In the genomic region with DNA sequence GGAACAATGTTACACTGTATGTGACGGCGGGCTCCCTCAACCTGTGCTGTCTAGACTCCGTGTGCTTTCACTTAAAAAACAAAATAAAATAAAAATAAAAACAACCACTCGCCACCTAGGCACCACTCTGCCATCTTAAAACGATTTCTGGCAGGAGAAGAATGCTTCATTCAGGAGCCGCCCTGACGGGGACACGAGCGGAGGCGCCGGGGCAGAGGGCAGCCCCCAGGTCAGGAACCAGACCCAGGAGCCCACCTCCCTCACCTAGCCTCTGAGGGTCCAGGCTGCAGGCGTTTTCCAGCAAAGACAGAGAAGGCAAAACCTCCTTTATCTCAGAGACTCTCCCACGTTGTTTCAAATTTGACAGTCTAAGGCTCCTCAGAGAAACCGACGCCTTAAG, we compare ENCODE assay signal across 27 cellular contexts.
"Had no signal": no experiment of that assay in that cellular context is flagged by ENCODE, and none has a peak within 500 bp of the region (broad histone marks: within the 10 kb centered on the region; RNA-seq: fewer than 3 reads in every experiment).

No MANE protein-coding gene starts in this region.

- ATAC-seq: heart right ventricle; left cardiac atrium; left lobe of liver; mucosa of descending colon; naive thymus-derived CD4-positive, alpha-beta T cell; natural killer cell treated with Interleukin-12 subunit alpha and Interleukin-12 subunit beta and Interleukin-15 and Interleukin-18, amount 100 ng/mL, for 72 hours; right cardiac atrium; stimulated activated naive B cell treated with anti-CD40 and anti-IgM and Interleukin-4, amounts not matched to agents 10 μg/mL and 1 μg/mL and 100 μg/mL, for 72 hours; stimulated activated naive CD8-positive, alpha-beta T cell treated with anti-CD3 and anti-CD28 coated beads, Interleukin-15, Interleukin-2, amounts not matched to agents 100 U/mL and 50 U/mL, for 24 hours had no signal

- H3K4me1 Mint-ChIP-seq: memory B cell; stimulated activated naive B cell treated with anti-CD40 and anti-IgM and Interleukin-4, amounts not matched to agents 10 μg/mL and 1 μg/mL and 100 μg/mL, for 72 hours had no signal

- H3K4me2 ChIP-seq: hepatocyte had no signal

- H3K4me3 ChIP-seq: heart right ventricle, hepatocyte, lung, mucosa of descending colon, ovary, prostate gland, sigmoid colon, stomach, testis, thyroid gland, uterus had no signal

- H3K9me3 ChIP-seq: heart right ventricle, mucosa of descending colon, ovary, prostate gland, sigmoid colon, stomach, testis, thyroid gland, uterus had no signal

- H3K4me1 ChIP-seq: prostate gland, sigmoid colon, testis, thyroid gland, uterus had no signal

- H3K36me3 Mint-ChIP-seq: memory B cell; naive thymus-derived CD4-positive, alpha-beta T cell; natural killer cell treated with Interleukin-12 subunit alpha and Interleukin-12 subunit beta and Interleukin-15 and Interleukin-18, amount 100 ng/mL, for 72 hours; stimulated activated naive B cell treated with anti-CD40 and anti-IgM and Interleukin-4, amounts not matched to agents 10 μg/mL and 1 μg/mL and 100 μg/mL, for 72 hours had no signal

- H3K4me3 Mint-ChIP-seq: memory B cell; naive thymus-derived CD4-positive, alpha-beta T cell; natural killer cell treated with Interleukin-12 subunit alpha and Interleukin-12 subunit beta and Interleukin-15 and Interleukin-18, amount 100 ng/mL, for 72 hours; stimulated activated naive B cell treated with anti-CD40 and anti-IgM and Interleukin-4, amounts not matched to agents 10 μg/mL and 1 μg/mL and 100 μg/mL, for 72 hours had no signal

- H3K9me3 Mint-ChIP-seq: memory B cell; naive thymus-derived CD4-positive, alpha-beta T cell; natural killer cell treated with Interleukin-12 subunit alpha and Interleukin-12 subunit beta and Interleukin-15 and Interleukin-18, amount 100 ng/mL, for 72 hours; stimulated activated naive B cell treated with anti-CD40 and anti-IgM and Interleukin-4, amounts not matched to agents 10 μg/mL and 1 μg/mL and 100 μg/mL, for 72 hours had no signal

- H3K27ac ChIP-seq: heart right ventricle, hepatocyte, ovary, prostate gland, sigmoid colon, stomach, testis, thyroid gland, uterus had no signal

- DNase-seq: heart right ventricle; islet precursor cell; kidney glomerular epithelial cell; left cardiac atrium; midbrain; mucosa of descending colon; naive thymus-derived CD4-positive, alpha-beta T cell; ovary; retina; right cardiac atrium; sigmoid colon; small intestine; stimulated activated CD4-positive, alpha-beta T cell treated with anti-CD3 and anti-CD28 coated beads, Interleukin-2, amount 100 ng/mL, for 24 hours; stimulated activated CD4-positive, alpha-beta T cell treated with anti-CD3 and anti-CD28 coated beads, Interleukin-4, amount 100 ng/mL, for 1 hour; stimulated activated naive B cell treated with anti-CD40 and anti-IgM and Interleukin-4, amounts not matched to agents 10 μg/mL and 1 μg/mL and 100 μg/mL, for 72 hours; stimulated activated naive CD8-positive, alpha-beta T cell treated with anti-CD3 and anti-CD28 coated beads, Interleukin-15, Interleukin-2, amounts not matched to agents 100 U/mL and 50 U/mL, for 24 hours; stomach; testis; thyroid gland; trophoblast cell; uterus had no signal

- H3K27me3 ChIP-seq: heart right ventricle, hepatocyte, ovary, sigmoid colon, stomach, testis, thyroid gland, uterus had no signal

- H3K27me3 Mint-ChIP-seq: naive thymus-derived CD4-positive, alpha-beta T cell had no signal

- H3K36me3 ChIP-seq: ovary, prostate gland, sigmoid colon, thyroid gland, uterus had no signal

- H3K27ac Mint-ChIP-seq: memory B cell; naive thymus-derived CD4-positive, alpha-beta T cell; natural killer cell treated with Interleukin-12 subunit alpha and Interleukin-12 subunit beta and Interleukin-15 and Interleukin-18, amount 100 ng/mL, for 72 hours; stimulated activated naive B cell treated with anti-CD40 and anti-IgM and Interleukin-4, amounts not matched to agents 10 μg/mL and 1 μg/mL and 100 μg/mL, for 72 hours had no signal
